Comparison of ENCODE assay signal across 9 cellular contexts in genomic region chr1:54312874-54313316, GRCh38.
A peak's percentile ranks its signal among the peaks of the same experiment; 100 is the strongest.
DNase-seq lines count a peak whose midpoint lies in the region; ATAC-seq, FAIRE-seq and TF ChIP-seq lines count a peak whose summit lies in the region.
"Had no signal": no experiment of that assay in that cellular context is flagged by ENCODE, and none has a peak within 500 bp of the region (broad histone marks: within the 10 kb centered on the region; RNA-seq: fewer than 3 reads in every experiment).

No MANE protein-coding gene starts in this region.

- in situ Hi-C loops in HepG2 (cut with HindIII; ENCODE audit: extremely low pct_ligation_motif_present, low pct_unique_long_range_greater_than_20kb): loop anchor here (10.0 kb wide), 1 partner anchor 172 kb away; no protein-coding TSS in a partner anchor

- H3K9ac ChIP-seq in HUES48 (ENCODE audit: low read depth, low read length): no peak overlapping the region; the same call in 1 of the 2 replicates
- H3K9ac ChIP-seq in HepG2 (ENCODE audit: insufficient read depth, low read depth, low read length): no peak overlapping the region

- H3K4me2 ChIP-seq in HepG2 (ENCODE audit: low read depth, low read length): no peak overlapping the region

- H3K27me3 ChIP-seq in HUES48 (ENCODE audit: control insufficient read depth, insufficient read depth, low read length): no peaks in the 10 kb centered on the region
- H3K27me3 ChIP-seq in body of pancreas: no peaks in the 10 kb centered on the region
- no peaks in the 10 kb centered on the region for H3K27me3 ChIP-seq in HepG2 (ENCODE audit: control insufficient read depth in 1 of 2, insufficient read depth in 2 of 2, low read length in 2 of 2)

- no peak for TF ChIP-seq EP300 in HepG2 (IDR thresholded peaks at IDR 0.05; ENCODE audit: low read depth in 2 of 2, low read length in 2 of 2)
- TF ChIP-seq EP300 in HepG2 (CRISPR knock-in tag; IDR thresholded peaks at IDR 0.05; ENCODE audit: borderline replicate concordance): no peak

- no peak for TF ChIP-seq RAD21 in HepG2 (CRISPR knock-in tag; IDR thresholded peaks at IDR 0.05)

- peaks cover 3% of the 10 kb centered on the region for H3K79me2 ChIP-seq in HepG2 (ENCODE audit: insufficient read depth, low read length)

- H3K36me3 ChIP-seq in HUES48 (ENCODE audit: control insufficient read depth, insufficient read depth, low read length): 0 out of 2 replicates have a peak, but pooled peaks cover 3% of the 10 kb centered on the region
- no peaks in the 10 kb centered on the region for H3K36me3 ChIP-seq in body of pancreas (replicated peaks in 1 of 2; ENCODE audit: insufficient read depth in 1 of 2, low read depth in 2 of 2)
- H3K36me3 ChIP-seq in HepG2 (replicated peaks in 1 of 2; ENCODE audit: control insufficient read depth in 1 of 2, insufficient read depth in 2 of 2, low read length in 2 of 2): no peaks in the 10 kb centered on the region

- H3K4me3 ChIP-seq in HUES48 (ENCODE audit: low read depth, low read length): no peak overlapping the region
- H3K4me3 ChIP-seq in body of pancreas: no peak overlapping the region
- H3K4me3 ChIP-seq in HepG2 (replicated peaks in 1 of 3; ENCODE audit: insufficient read depth in 1 of 3, low read depth in 2 of 3, low read length in 3 of 3): no peak overlapping the region

- peak overlapping the region; percentile 66 for H3K27ac ChIP-seq in HUES48 (ENCODE audit: low read depth, low read length)
- peak overlapping the region in 1 of 4 donors; percentile 48 for H3K27ac ChIP-seq in body of pancreas
- no peak overlapping the region for H3K27ac ChIP-seq in HepG2 (ENCODE audit: extremely low read length, insufficient read depth, low read length)

- DNase-seq in AG08396 (ENCODE audit: low spot score) (peak; percentile 58), body of pancreas (peak in 3 of 4 donors; percentile 48 to 54 (median 53)), HepG2 (ENCODE audit: low spot score) (peak; percentile 33), HPDE6-E6E7 (ENCODE audit: extremely low spot score) (no peak), iPS-NIHi7 (ENCODE audit: extremely low spot score) (no peak)
- DNase-seq: activated B cell treated with CpG ODN at 0.5 μM for 24 hours had no signal

- H3K4me1 ChIP-seq in HUES48 (ENCODE audit: control insufficient read depth, insufficient read depth, low read length) (peaks cover 60% of the 10 kb centered on the region), body of pancreas (peaks cover 14% of the 10 kb centered on the region), HepG2 (ENCODE audit: insufficient read depth, low read length) (peaks cover 9% of the 10 kb centered on the region; the same call in 1 of the 2 replicates)

- CTCF ChIA-PET in HepG2 (lab: Yijun Ruan, JAX; ENCODE audit: low intra/inter-chr PET ratio, low total read pairs): no interaction called here

- H4K20me1 ChIP-seq in HepG2 (ENCODE audit: insufficient read depth, low read length): no peaks in the 10 kb centered on the region

- no peak overlapping the region for H2AFZ ChIP-seq in HepG2 (ENCODE audit: low read length)

- TF ChIP-seq POLR2A in body of pancreas (IDR thresholded peaks at IDR 0.05): no peak
- no peak for TF ChIP-seq POLR2A in HepG2 (IDR thresholded peaks at IDR 0.05; ENCODE audit: insufficient read depth in 1 of 2, low read depth in 2 of 2, low read length in 2 of 2)

- ATAC-seq in body of pancreas (peak; percentile 54), HepG2 (no peak; the same call in 2 of the 3 replicates), HG02870 (IDR thresholded peaks at IDR 0.05; ENCODE audit: unreplicated experiment) (no peak), HG03095 (IDR thresholded peaks at IDR 0.05; ENCODE audit: unreplicated experiment) (no peak)

- intact Hi-C loops in body of pancreas (cut with DNase I): no loop called here
- intact Hi-C loops in HepG2 (cut with micrococcal nuclease; ENCODE audit: unreplicated experiment): no loop called here

- no peak for FAIRE-seq in HepG2 (lab: Jason Lieb, UNC)

- POLR2A ChIA-PET in HepG2 (lab: Yijun Ruan, JAX): no interaction called here

- no TSS peak for BruUV-seq in HepG2 (replicated peaks; lab: Mats Ljungman, UMichigan)

- 46 to 69% methylated on average over 7 of the region's 7 CpGs for WGBS in body of pancreas, 2 donors
- WGBS in HepG2 (ENCODE audit: low lambda C conversion rate): 74% methylated on average over 7 of the region's 7 CpGs

- TF ChIP-seq CTCF in body of pancreas (IDR thresholded peaks at IDR 0.05): no peak
- TF ChIP-seq CTCF in HepG2 (CRISPR knock-in tag; IDR thresholded peaks at IDR 0.05): no peak

- H3K9me3 ChIP-seq in HUES48 (ENCODE audit: control insufficient read depth, insufficient read depth, low read length) (no peaks in the 10 kb centered on the region), body of pancreas (no peaks in the 10 kb centered on the region), HepG2 (ENCODE audit: low read length) (no peaks in the 10 kb centered on the region)

TF ChIP-seq in HepG2, 621 proteins besides CTCF, POLR2A, EP300 and RAD21 (continues in another document):
- TF ChIP-seq NFKBIZ (CRISPR knock-in tag; IDR thresholded peaks at IDR 0.05) (no peak), KDM5B (CRISPR knock-in tag; IDR thresholded peaks at IDR 0.05; ENCODE audit: borderline replicate concordance) (no peak), SAFB2 (CRISPR knock-in tag; IDR thresholded peaks at IDR 0.05; ENCODE audit: borderline replicate concordance, low read depth) (no peak), RBM22 (optimal IDR thresholded peaks at IDR 0.05; ENCODE audit: low read length) (no peak), ZNF761 (CRISPR knock-in tag; conservative IDR thresholded peaks at IDR 0.05) (no peak), RARA (CRISPR knock-in tag; IDR thresholded peaks at IDR 0.05) (peak; percentile 51), GABPA (IDR thresholded peaks at IDR 0.05; ENCODE audit: low read depth, low read length) (no peak), GABPA (CRISPR knock-in tag; IDR thresholded peaks at IDR 0.05; ENCODE audit: low read depth) (peak; percentile 49), AGO2 (optimal IDR thresholded peaks at IDR 0.05; ENCODE audit: low read depth, low read length) (no peak), ZBTB38 (CRISPR knock-in tag; IDR thresholded peaks at IDR 0.05) (0 out of 2 replicates have a peak, but pooled peaks have one; percentile 32), PATZ1 (CRISPR knock-in tag; IDR thresholded peaks at IDR 0.05) (no peak), MTERF4 (CRISPR knock-in tag; IDR thresholded peaks at IDR 0.05) (no peak), ZNF607 (CRISPR knock-in tag; IDR thresholded peaks at IDR 0.05; ENCODE audit: borderline replicate concordance) (no peak), HBP1 (CRISPR knock-in tag; IDR thresholded peaks at IDR 0.05; ENCODE audit: low read depth) (no peak), GTF3A (CRISPR knock-in tag; conservative IDR thresholded peaks at IDR 0.05) (no peak), ZKSCAN5 (CRISPR knock-in tag; IDR thresholded peaks at IDR 0.05) (no peak), ARID3A (IDR thresholded peaks at IDR 0.05; ENCODE audit: low read depth, low read length) (no peak), SMAD9 (CRISPR knock-in tag; IDR thresholded peaks at IDR 0.05) (no peak), REPIN1 (CRISPR knock-in tag; IDR thresholded peaks at IDR 0.05; ENCODE audit: borderline replicate concordance, low read depth) (no peak)

Comparison
In these comparisons a context has a peak if more than half of its experiments do, and no peak if none do; other contexts are left out.
1. DNase-seq: peak in AG08396 (single experiment), body of pancreas (3 of 4) and HepG2 (single experiment); none in HPDE6-E6E7 (single experiment) and iPS-NIHi7 (single experiment).